In genomic region chr15:80693682-80694623, GRCh38 we compare ENCODE assay signal across 8 cellular contexts. TPM values are rescaled to one million over a fixed set of nuclear protein-coding genes. Genes with fewer than 3 reads are reported as not detected.
DNase-seq lines count a peak whose midpoint lies in the region; ATAC-seq and TF ChIP-seq lines count a peak whose summit lies in the region.

No MANE protein-coding gene starts in this region.

- ATAC-seq in GM19043 (IDR thresholded peaks at IDR 0.05; ENCODE audit: low read depth, unreplicated experiment) = peak; percentile 5
- ATAC-seq in natural killer cell = peak in 2 of 3 donors; percentile 11 to 24
- no peak for ATAC-seq in HG02981 (IDR thresholded peaks at IDR 0.05; ENCODE audit: unreplicated experiment)

- no peaks in the 10 kb centered on the region for H3K36me3 Mint-ChIP-seq in natural killer cell

- DNase-seq in A673 (ENCODE audit: low spot score) (no peak), PC-9 (no peak), natural killer cell (no peak), mucosa of gallbladder (ENCODE audit: low spot score) (no peak), DMS153 (lab: John Stamatoyannopoulos, UW) (no peak)
- no peak for DNase-seq in effector memory CD4-positive, alpha-beta T cell

- H3K9me2 ChIP-seq in PC-9 (ENCODE audit: insufficient read depth) = no peaks in the 10 kb centered on the region

- H3K4me3 ChIP-seq in A673 (ENCODE audit: low read depth, low read length, poor library complexity, severe bottlenecking) (peak overlapping the region; percentile 70), PC-9 (peak overlapping the region; percentile 82)
- peak overlapping the region; percentile 64 for H3K4me3 ChIP-seq in effector memory CD4-positive, alpha-beta T cell (ENCODE audit: insufficient read depth, low read depth, low read length, poor library complexity, severe bottlenecking)

- H3K36me3 ChIP-seq in A673 (ENCODE audit: insufficient read depth, low read length, poor library complexity, severe bottlenecking) (no peaks in the 10 kb centered on the region), PC-9 (ENCODE audit: low read depth) (no peaks in the 10 kb centered on the region; the same call in 1 of the 2 replicates)
- no peaks in the 10 kb centered on the region for H3K36me3 ChIP-seq in effector memory CD4-positive, alpha-beta T cell (ENCODE audit: control insufficient read depth, insufficient read depth, low read length)

- POLR2A ChIA-PET in A673 (lab: Charles Lee; ENCODE audit: low non-redundant PET) (interaction anchor here (0.5 kb wide), 1 partner anchor 254 kb away, joined by 4 read pairs; no protein-coding TSS in a partner anchor), PC-9 (lab: Charles Lee; ENCODE audit: unreplicated experiment) (no interaction called here)

- BruUV-seq in A673 (replicated peaks; lab: Mats Ljungman, UMichigan) (no TSS peak), PC-9 (replicated peaks; lab: Mats Ljungman, UMichigan) (TSS peak; percentile 67)

- intact Hi-C loops in A673 (cut with micrococcal nuclease; ENCODE audit: unreplicated experiment) = no loop called here
- intact Hi-C loops in PC-9 (cut with micrococcal nuclease; ENCODE audit: unreplicated experiment) = loop anchor here (10.0 kb wide), 1 partner anchor 239 kb away; no protein-coding TSS in a partner anchor
- intact Hi-C loops in natural killer cell (cut with micrococcal nuclease) = no loop called here

- H3K4me1 ChIP-seq in A673 (ENCODE audit: insufficient read depth, low read length, poor library complexity, severe bottlenecking) = peaks cover 10% of the 10 kb centered on the region
- peaks cover 47% of the 10 kb centered on the region for H3K4me1 ChIP-seq in PC-9 (replicated peaks; ENCODE audit: insufficient read depth)
- H3K4me1 ChIP-seq in effector memory CD4-positive, alpha-beta T cell (ENCODE audit: control insufficient read depth, insufficient read depth, low read length, poor library complexity, severe bottlenecking) = no peaks in the 10 kb centered on the region

- H3F3A ChIP-seq in PC-9 (ENCODE audit: insufficient read depth, low read depth) = peaks cover 33% of the 10 kb centered on the region; the same call in 1 of the 2 replicates

- H3K27ac Mint-ChIP-seq in natural killer cell = peak overlapping the region; percentile 77 to 83

- CTCF ChIA-PET in A673 (lab: Charles Lee) (no interaction called here), PC-9 (lab: Charles Lee) (interaction anchor here (0.6 to 1.0 kb wide), 2 partner anchors 239 to 345 kb away, joined by 3 to 4 read pairs; no protein-coding TSS in a partner anchor)

- peaks cover 52% of the 10 kb centered on the region for H3K79me2 ChIP-seq in PC-9 (ENCODE audit: low read depth)

- no peaks in the 10 kb centered on the region for H3K9me3 Mint-ChIP-seq in natural killer cell

- TF ChIP-seq CTCF in A673 (conservative IDR thresholded peaks at IDR 0.05; ENCODE audit: low read depth, low read length) (no peak), PC-9 (conservative IDR thresholded peaks at IDR 0.05) (no peak), natural killer cell (IDR thresholded peaks at IDR 0.05) (no peak)

- H2AFZ ChIP-seq in PC-9 = peak overlapping the region; percentile 75

- H4K20me1 ChIP-seq in PC-9 (ENCODE audit: insufficient read depth) = no peaks in the 10 kb centered on the region

- peaks cover 17 to 28% of the 10 kb centered on the region in 2 donors for H3K4me1 Mint-ChIP-seq in natural killer cell

- H3K9me3 ChIP-seq in A673 (ENCODE audit: low read depth, low read length, poor library complexity, severe bottlenecking) = no peaks in the 10 kb centered on the region
- H3K9me3 ChIP-seq in PC-9 (ENCODE audit: insufficient read depth, low read depth) = no peaks in the 10 kb centered on the region
- no peaks in the 10 kb centered on the region for H3K9me3 ChIP-seq in effector memory CD4-positive, alpha-beta T cell (ENCODE audit: control insufficient read depth, low read length)

- H3K4me3 Mint-ChIP-seq in natural killer cell = peak overlapping the region; percentile 94

- H3K27ac ChIP-seq in A673 (ENCODE audit: low read depth, low read length, poor library complexity, severe bottlenecking) (no peak overlapping the region), PC-9 (peak overlapping the region; percentile 64)
- peak overlapping the region; percentile 30 for H3K27ac ChIP-seq in effector memory CD4-positive, alpha-beta T cell (ENCODE audit: insufficient read depth, low read length, poor library complexity, severe bottlenecking)

- H3K27me3 Mint-ChIP-seq in natural killer cell (ENCODE audit: low read depth in 2 of 2) = peaks cover 4 to 8% of the 10 kb centered on the region in 2 donors

- H3K4me2 ChIP-seq in PC-9 = peak overlapping the region; percentile 100

- H3K27me3 ChIP-seq in A673 (replicated peaks; ENCODE audit: insufficient read depth, low read depth, low read length, poor library complexity) (no peaks in the 10 kb centered on the region), PC-9 (ENCODE audit: insufficient read depth, low read depth) (no peaks in the 10 kb centered on the region)
- H3K27me3 ChIP-seq in effector memory CD4-positive, alpha-beta T cell (replicated peaks; ENCODE audit: control insufficient read depth, insufficient read depth, low read length, poor library complexity, severe bottlenecking) = no peaks in the 10 kb centered on the region

RNA-seq across cellular contexts. Expression of gene ABHD17C, which starts 1.2 kb away (rescaled TPM):
- total RNA-seq in A673 (2021) (7.8 and 9.9 TPM in 2 replicates), PC-9 (2021) (35.6 and 42.2 TPM in 2 replicates), natural killer cell (1 to 10 TPM; 2.4 to 4.4 (median 4.3) TPM), mucosa of gallbladder (11.2 TPM)
